Comparison of ENCODE assay signal across 27 cellular contexts in the genomic region with DNA sequence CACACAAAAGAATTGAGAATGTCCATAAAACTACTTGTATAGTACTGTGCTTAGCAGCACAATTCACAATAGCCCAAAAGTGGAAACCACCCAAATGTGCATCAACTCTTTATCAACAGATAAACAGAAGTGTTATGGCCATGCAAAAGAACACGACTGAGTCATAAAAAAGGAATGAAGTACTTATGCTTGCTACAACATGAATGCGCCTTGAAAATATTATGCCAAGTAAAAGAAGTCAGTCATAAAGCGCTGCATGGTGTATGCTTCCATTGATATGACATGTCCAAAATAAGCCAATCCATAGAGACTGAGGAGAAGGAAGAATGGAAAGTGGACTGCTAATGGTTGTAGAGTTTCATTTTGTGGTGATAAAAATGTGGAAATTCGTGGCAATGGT. TPM values are rescaled to one million over a fixed set of nuclear protein-coding genes. Genes with fewer than 3 reads are reported as not detected.
"Had no signal": no experiment of that assay in that cellular context is flagged by ENCODE, and none has a peak within 500 bp of the region (broad histone marks: within the 10 kb centered on the region; RNA-seq: fewer than 3 reads in every experiment).

No MANE protein-coding gene starts in this region.

- H3K27me3 ChIP-seq: MG63, Peyer's patch, SJCRH30 had no signal

- H3K36me3 Mint-ChIP-seq: activated naive CD4-positive, alpha-beta T cell treated with anti-CD3 and anti-CD28 coated beads, Interleukin-2, amount 50 U/mL, for 24 hours; activated naive CD8-positive, alpha-beta T cell treated with anti-CD3 and anti-CD28 coated beads, Interleukin-2, amount 10 ng/mL, durations not matched to agents 7 days and 5 days had no signal

- H3K4me3 Mint-ChIP-seq: activated CD4-positive, alpha-beta T cell treated with anti-CD3 and anti-CD28 coated beads, Interleukin-2, amount 10 ng/mL, durations not matched to agents 24 days and 14 days; activated CD8-positive, alpha-beta T cell treated with anti-CD3 and anti-CD28 coated beads, Interleukin-2, amount 10 ng/mL, durations not matched to agents 7 days and 5 days; activated naive CD4-positive, alpha-beta T cell treated with anti-CD3 and anti-CD28 coated beads, Interleukin-2, amount 50 U/mL, for 24 hours; activated naive CD8-positive, alpha-beta T cell treated with anti-CD3 and anti-CD28 coated beads, Interleukin-2, amount 10 ng/mL, durations not matched to agents 7 days and 5 days; activated T-cell treated with anti-CD3 and anti-CD28 coated beads, Interleukin-2, amount 50 U/mL, for 24 hours; T-helper 1 cell treated with Interleukin-12 subunit alpha and Interleukin-12 subunit beta and Interleukin-4 antibody, amounts not matched to agents 30 μg/mL and 1 μg/mL, for 36 hours; T-helper 2 cell treated with Interferon-gamma antibody and Interleukin-4, amounts not matched to agents 5 μg/mL and 100 μg/mL, for 36 hours had no signal

- H3K9ac ChIP-seq: SK-N-SH had no signal

- H3K4me2 ChIP-seq: SK-N-SH had no signal

- H3K36me3 ChIP-seq: MG63, Peyer's patch, SJCRH30 had no signal

- H3K4me1 Mint-ChIP-seq: activated CD4-positive, alpha-beta T cell treated with anti-CD3 and anti-CD28 coated beads, Interleukin-2, amount 10 ng/mL, durations not matched to agents 24 days and 14 days; activated naive CD4-positive, alpha-beta T cell treated with anti-CD3 and anti-CD28 coated beads, Interleukin-2, amount 50 U/mL, for 24 hours; activated naive CD8-positive, alpha-beta T cell treated with anti-CD3 and anti-CD28 coated beads, Interleukin-2, amount 10 ng/mL, durations not matched to agents 7 days and 5 days had no signal

- FAIRE-seq: astrocyte, TTC549 had no signal

- H3K27ac ChIP-seq: body of pancreas, Peyer's patch, SJCRH30 had no signal

- H3K4me1 ChIP-seq: body of pancreas, Peyer's patch, SJCRH30 had no signal

- H3K27ac Mint-ChIP-seq: activated CD4-positive, alpha-beta T cell treated with anti-CD3 and anti-CD28 coated beads, Interleukin-2, amount 10 ng/mL, durations not matched to agents 24 days and 14 days; activated CD8-positive, alpha-beta T cell treated with anti-CD3 and anti-CD28 coated beads, Interleukin-2, amount 10 ng/mL, durations not matched to agents 7 days and 5 days; activated naive CD4-positive, alpha-beta T cell treated with anti-CD3 and anti-CD28 coated beads, Interleukin-2, amount 50 U/mL, for 24 hours; activated naive CD8-positive, alpha-beta T cell treated with anti-CD3 and anti-CD28 coated beads, Interleukin-2, amount 10 ng/mL, durations not matched to agents 7 days and 5 days; activated T-cell treated with anti-CD3 and anti-CD28 coated beads, Interleukin-2, amount 50 U/mL, for 24 hours; activated T-helper 2 cell treated with anti-CD3 and anti-CD28 coated beads, Interferon-gamma antibody, Interleukin-2, Interleukin-4, amounts not matched to agents 10 μg/mL and 5 μg/mL and 100 μg/mL, durations not matched to agents 14 hours and 24 hours and 36 hours; T-helper 1 cell treated with Interleukin-12 subunit alpha and Interleukin-12 subunit beta and Interleukin-4 antibody, amounts not matched to agents 30 μg/mL and 1 μg/mL, for 36 hours; T-helper 2 cell treated with Interferon-gamma antibody and Interleukin-4, amounts not matched to agents 5 μg/mL and 100 μg/mL, for 36 hours had no signal

- H3K9me3 Mint-ChIP-seq: activated CD4-positive, alpha-beta T cell treated with anti-CD3 and anti-CD28 coated beads, Interleukin-2, amount 10 ng/mL, durations not matched to agents 24 days and 14 days; activated naive CD8-positive, alpha-beta T cell treated with anti-CD3 and anti-CD28 coated beads, Interleukin-2, amount 10 ng/mL, durations not matched to agents 7 days and 5 days; activated T-cell treated with anti-CD3 and anti-CD28 coated beads, Interleukin-2, amount 50 U/mL, for 24 hours; activated T-helper 2 cell treated with anti-CD3 and anti-CD28 coated beads, Interferon-gamma antibody, Interleukin-2, Interleukin-4, amounts not matched to agents 10 μg/mL and 5 μg/mL and 100 μg/mL, durations not matched to agents 14 hours and 24 hours and 36 hours; T-helper 2 cell treated with Interferon-gamma antibody and Interleukin-4, amounts not matched to agents 5 μg/mL and 100 μg/mL, for 36 hours had no signal

- H3K9me3 ChIP-seq: body of pancreas, Peyer's patch had no signal

- ATAC-seq: activated CD8-positive, alpha-beta T cell treated with anti-CD3 and anti-CD28 coated beads, Interleukin-2, amount 10 ng/mL, durations not matched to agents 7 days and 5 days; body of pancreas had no signal

- H3K27me3 Mint-ChIP-seq: activated CD4-positive, alpha-beta T cell treated with anti-CD3 and anti-CD28 coated beads, Interleukin-2, amount 10 ng/mL, durations not matched to agents 24 days and 14 days; activated naive CD4-positive, alpha-beta T cell treated with anti-CD3 and anti-CD28 coated beads, Interleukin-2, amount 50 U/mL, for 24 hours; activated naive CD8-positive, alpha-beta T cell treated with anti-CD3 and anti-CD28 coated beads, Interleukin-2, amount 10 ng/mL, durations not matched to agents 7 days and 5 days; activated T-cell treated with anti-CD3 and anti-CD28 coated beads, Interleukin-2, amount 50 U/mL, for 24 hours had no signal

- H3K4me3 ChIP-seq: body of pancreas, MG63, Peyer's patch, SJCRH30 had no signal

- DNase-seq: activated CD4-positive, alpha-beta T cell treated with anti-CD3 and anti-CD28 coated beads, Interleukin-2, amount 10 ng/mL, durations not matched to agents 24 days and 14 days; activated CD4-positive, alpha-beta T cell treated with anti-CD3 and anti-CD28 coated beads, Interleukin-2, amount 50 U/mL, for 4 hours; activated CD8-positive, alpha-beta T cell treated with anti-CD3 and anti-CD28 coated beads, Interleukin-2, amount 10 ng/mL, durations not matched to agents 7 days and 5 days; activated gamma-delta T cell; activated naive CD4-positive, alpha-beta T cell treated with Interleukin-2 at 50 U/mL for 16 hours; activated naive CD8-positive, alpha-beta T cell treated with anti-CD3 and anti-CD28 coated beads, Interleukin-2, amount 10 ng/mL, durations not matched to agents 7 days and 5 days; activated T-cell treated with anti-CD3 and anti-CD28 coated beads, Interleukin-2, amount 50 U/mL, for 24 hours; body of pancreas; central memory CD4-positive, alpha-beta T cell; MG63; NCI-H1048; NCI-H1105 treated with DMSO at 0.1 percent for 48 hours; NCI-H1436; NCI-H1694; NCI-H1930; NCI-H345; NCI-H524 treated with DMSO at 0.1 percent for 48 hours; Peyer's patch; SHP77; SJCRH30; SK-N-SH had no signal

RNA-seq across cellular contexts. Expression of a gene that starts 12.1 kb away (rescaled TPM):
- total RNA-seq: activated CD4-positive, alpha-beta T cell treated with anti-CD3 and anti-CD28 coated beads, Interleukin-2, amount 10 ng/mL, durations not matched to agents 24 days and 14 days; activated CD8-positive, alpha-beta T cell treated with anti-CD3 and anti-CD28 coated beads, Interleukin-2, amount 10 ng/mL, durations not matched to agents 7 days and 5 days; activated naive CD8-positive, alpha-beta T cell treated with anti-CD3 and anti-CD28 coated beads, Interleukin-2, amount 10 ng/mL, durations not matched to agents 7 days and 5 days; activated T-helper 2 cell treated with anti-CD3 and anti-CD28 coated beads, Interferon-gamma antibody, Interleukin-2, Interleukin-4, amounts not matched to agents 10 μg/mL and 5 μg/mL and 100 μg/mL, durations not matched to agents 14 hours and 24 hours and 36 hours had no signal
